In the genomic region with DNA sequence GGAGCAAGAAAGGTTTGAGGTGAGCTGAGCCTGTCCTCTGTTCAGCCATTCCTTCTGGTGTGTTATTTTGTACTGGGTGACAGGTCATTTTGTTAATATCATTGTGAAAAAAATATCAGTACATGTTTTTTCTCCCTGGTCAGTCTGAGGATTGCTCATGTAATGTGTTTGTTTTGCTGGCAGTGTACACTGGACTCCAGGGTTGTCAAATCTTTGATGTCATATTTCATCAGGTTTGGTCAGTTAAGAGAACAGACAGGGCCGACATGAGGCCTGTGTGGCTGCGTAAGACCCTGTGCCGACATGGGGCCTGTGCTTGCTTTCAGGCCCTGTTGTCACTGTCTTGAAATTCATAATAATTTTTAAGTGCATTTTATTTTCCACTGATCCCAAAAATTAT, we compare ENCODE assay signal across 26 cellular contexts. TPM values are rescaled to one million over a fixed set of nuclear protein-coding genes. Genes with fewer than 3 reads are reported as not detected.
DNase-seq lines count a peak whose midpoint lies in the region; ATAC-seq, FAIRE-seq and TF ChIP-seq lines count a peak whose summit lies in the region.
"Had no signal": no experiment of that assay in that cellular context is flagged by ENCODE, and none has a peak within 500 bp of the region (broad histone marks: within the 10 kb centered on the region; RNA-seq: fewer than 3 reads in every experiment).

No MANE protein-coding gene starts in this region.

- peaks cover 0 to 4% (median 0%) of the 10 kb centered on the region in 4 donors for H3K4me1 ChIP-seq in liver (ENCODE audit: control insufficient read depth in 4 of 4, insufficient read depth in 4 of 4, low read length in 3 of 4)

- peak overlapping the region; percentile 13 to 72 for H3K27ac ChIP-seq in liver (ENCODE audit: low read depth in 1 of 2, low read length in 2 of 2)

- no peak overlapping the region for H3K4me3 ChIP-seq in liver (ENCODE audit: low read depth in 1 of 3, low read length in 3 of 3)
- H3K4me3 ChIP-seq: GM23338 had no signal

- FAIRE-seq in urothelium cell line (lab: Jason Lieb, UNC), result peak; percentile 5
- FAIRE-seq: GM12891, GM18507 had no signal

- no peaks in the 10 kb centered on the region for H3K27me3 ChIP-seq in liver (ENCODE audit: control insufficient read depth in 4 of 4, insufficient read depth in 4 of 4, low read length in 3 of 4)

- DNase-seq in activated naive CD4-positive, alpha-beta T cell treated with anti-CD3 and anti-CD28 coated beads, Interleukin-2, amount 50 U/mL, for 72 hours (ENCODE audit: low spot score in 2 of 2), result no peak
- DNase-seq in activated naive CD4-positive, alpha-beta T cell treated with anti-CD3 and anti-CD28 coated beads, Interleukin-2, amount 50 U/mL, for 16 hours, result no peak
- peak; percentile 29 for DNase-seq in islet precursor cell
- no peak for DNase-seq in urothelium cell line (ENCODE audit: low spot score)
- DNase-seq in nucleus accumbens (lab: John Stamatoyannopoulos, UW), result no peak
- DNase-seq: C1 segment of cervical spinal cord; Calu3; CD4-positive, alpha-beta memory T cell; COR-L47; DMS53; DMS79 treated with DMSO at 0.1 percent for 48 hours; GF-D8; H9 had no signal

- no peaks in the 10 kb centered on the region for H3K9me3 ChIP-seq in liver (ENCODE audit: control insufficient read depth in 4 of 4, low read length in 3 of 4)

- H3K36me3 Mint-ChIP-seq in activated naive CD4-positive, alpha-beta T cell treated with anti-CD3 and anti-CD28 coated beads, Interleukin-2, amount 50 U/mL, for 72 hours, result peaks cover 6 to 10% of the 10 kb centered on the region in 2 donors

- H3K27ac Mint-ChIP-seq in activated naive CD4-positive, alpha-beta T cell treated with anti-CD3 and anti-CD28 coated beads, Interleukin-2, amount 50 U/mL, for 72 hours, result peak overlapping the region; percentile 40 to 75
- H3K27ac Mint-ChIP-seq: GM23338, H9 had no signal

- no peak for TF ChIP-seq CTCF in liver (IDR thresholded peaks at IDR 0.05; ENCODE audit: low read depth, low read length, missing input control)

- H3K9ac ChIP-seq in liver (ENCODE audit: low read depth in 1 of 2, low read length in 2 of 2), result no peak overlapping the region

- no peak for TF ChIP-seq RAD21 in liver (IDR thresholded peaks at IDR 0.05)

- H3K9me3 Mint-ChIP-seq in activated naive CD4-positive, alpha-beta T cell treated with anti-CD3 and anti-CD28 coated beads, Interleukin-2, amount 50 U/mL, for 72 hours, result no peaks in the 10 kb centered on the region
- H3K9me3 Mint-ChIP-seq: CD4-positive, alpha-beta memory T cell had no signal

- H3K36me3 ChIP-seq in liver (ENCODE audit: control insufficient read depth in 4 of 4, insufficient read depth in 3 of 4, low read depth in 1 of 4, low read length in 3 of 4), result peaks cover 0 to 31% (median 8%) of the 10 kb centered on the region in 4 donors

- 44% methylated on average over 3 of the region's 3 CpGs for WGBS in liver

- no peak for ATAC-seq in activated naive CD4-positive, alpha-beta T cell treated with anti-CD3 and anti-CD28 coated beads, Interleukin-2, amount 50 U/mL, for 72 hours
- ATAC-seq in HG02759 (IDR thresholded peaks at IDR 0.05; ENCODE audit: unreplicated experiment) (no peak), HG03442 (IDR thresholded peaks at IDR 0.05; ENCODE audit: unreplicated experiment) (no peak)
- ATAC-seq: GM23338, HCT116 had no signal

TF ChIP-seq in liver, 16 proteins besides CTCF, POLR2A, EP300 and RAD21:
- no peak for TF ChIP-seq GABPA (IDR thresholded peaks at IDR 0.05 in 1 of 2, conservative IDR thresholded peaks at IDR 0.05 in 1 of 2)
- peak in 1 of 2 donors; percentile 20 for TF ChIP-seq RXRA (IDR thresholded peaks at IDR 0.05)
- TF ChIP-seq SP1 (IDR thresholded peaks at IDR 0.05), result peak; percentile 16
- no peak for TF ChIP-seq TAF1 (conservative IDR thresholded peaks at IDR 0.05)
- peak; percentile 37 to 38 for TF ChIP-seq HNF4A (conservative IDR thresholded peaks at IDR 0.05)
- TF ChIP-seq FOXA2 (IDR thresholded peaks at IDR 0.05), result no peak
- TF ChIP-seq JUND (IDR thresholded peaks at IDR 0.05), result no peak
- TF ChIP-seq, protein P1, sequence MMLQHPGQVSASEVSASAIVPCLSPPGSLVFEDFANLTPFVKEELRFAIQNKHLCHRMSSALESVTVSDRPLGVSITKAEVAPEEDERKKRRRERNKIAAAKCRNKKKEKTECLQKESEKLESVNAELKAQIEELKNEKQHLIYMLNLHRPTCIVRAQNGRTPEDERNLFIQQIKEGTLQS (IDR thresholded peaks at IDR 0.05), result no peak
- no peak for TF ChIP-seq NR2F2 (IDR thresholded peaks at IDR 0.05)
- TF ChIP-seq EGR1 (IDR thresholded peaks at IDR 0.05; ENCODE audit: low read depth in 2 of 2), result no peak
- TF ChIP-seq YY1 (IDR thresholded peaks at IDR 0.05), result peak; percentile 10
- TF ChIP-seq HNF4G (IDR thresholded peaks at IDR 0.05), result no peak
- TF ChIP-seq, protein P2, sequence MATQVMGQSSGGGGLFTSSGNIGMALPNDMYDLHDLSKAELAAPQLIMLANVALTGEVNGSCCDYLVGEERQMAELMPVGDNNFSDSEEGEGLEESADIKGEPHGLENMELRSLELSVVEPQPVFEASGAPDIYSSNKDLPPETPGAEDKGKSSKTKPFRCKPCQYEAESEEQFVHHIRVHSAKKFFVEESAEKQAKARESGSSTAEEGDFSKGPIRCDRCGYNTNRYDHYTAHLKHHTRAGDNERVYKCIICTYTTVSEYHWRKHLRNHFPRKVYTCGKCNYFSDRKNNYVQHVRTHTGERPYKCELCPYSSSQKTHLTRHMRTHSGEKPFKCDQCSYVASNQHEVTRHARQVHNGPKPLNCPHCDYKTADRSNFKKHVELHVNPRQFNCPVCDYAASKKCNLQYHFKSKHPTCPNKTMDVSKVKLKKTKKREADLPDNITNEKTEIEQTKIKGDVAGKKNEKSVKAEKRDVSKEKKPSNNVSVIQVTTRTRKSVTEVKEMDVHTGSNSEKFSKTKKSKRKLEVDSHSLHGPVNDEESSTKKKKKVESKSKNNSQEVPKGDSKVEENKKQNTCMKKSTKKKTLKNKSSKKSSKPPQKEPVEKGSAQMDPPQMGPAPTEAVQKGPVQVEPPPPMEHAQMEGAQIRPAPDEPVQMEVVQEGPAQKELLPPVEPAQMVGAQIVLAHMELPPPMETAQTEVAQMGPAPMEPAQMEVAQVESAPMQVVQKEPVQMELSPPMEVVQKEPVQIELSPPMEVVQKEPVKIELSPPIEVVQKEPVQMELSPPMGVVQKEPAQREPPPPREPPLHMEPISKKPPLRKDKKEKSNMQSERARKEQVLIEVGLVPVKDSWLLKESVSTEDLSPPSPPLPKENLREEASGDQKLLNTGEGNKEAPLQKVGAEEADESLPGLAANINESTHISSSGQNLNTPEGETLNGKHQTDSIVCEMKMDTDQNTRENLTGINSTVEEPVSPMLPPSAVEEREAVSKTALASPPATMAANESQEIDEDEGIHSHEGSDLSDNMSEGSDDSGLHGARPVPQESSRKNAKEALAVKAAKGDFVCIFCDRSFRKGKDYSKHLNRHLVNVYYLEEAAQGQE (IDR thresholded peaks at IDR 0.05), result no peak
- TF ChIP-seq, protein P3, sequence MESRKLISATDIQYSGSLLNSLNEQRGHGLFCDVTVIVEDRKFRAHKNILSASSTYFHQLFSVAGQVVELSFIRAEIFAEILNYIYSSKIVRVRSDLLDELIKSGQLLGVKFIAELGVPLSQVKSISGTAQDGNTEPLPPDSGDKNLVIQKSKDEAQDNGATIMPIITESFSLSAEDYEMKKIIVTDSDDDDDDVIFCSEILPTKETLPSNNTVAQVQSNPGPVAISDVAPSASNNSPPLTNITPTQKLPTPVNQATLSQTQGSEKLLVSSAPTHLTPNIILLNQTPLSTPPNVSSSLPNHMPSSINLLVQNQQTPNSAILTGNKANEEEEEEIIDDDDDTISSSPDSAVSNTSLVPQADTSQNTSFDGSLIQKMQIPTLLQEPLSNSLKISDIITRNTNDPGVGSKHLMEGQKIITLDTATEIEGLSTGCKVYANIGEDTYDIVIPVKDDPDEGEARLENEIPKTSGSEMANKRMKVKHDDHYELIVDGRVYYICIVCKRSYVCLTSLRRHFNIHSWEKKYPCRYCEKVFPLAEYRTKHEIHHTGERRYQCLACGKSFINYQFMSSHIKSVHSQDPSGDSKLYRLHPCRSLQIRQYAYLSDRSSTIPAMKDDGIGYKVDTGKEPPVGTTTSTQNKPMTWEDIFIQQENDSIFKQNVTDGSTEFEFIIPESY (IDR thresholded peaks at IDR 0.05), result no peak

RNA-seq across cellular contexts. Expression of a gene that starts 22.5 kb away (rescaled TPM):
- total RNA-seq in activated naive CD4-positive, alpha-beta T cell treated with anti-CD3 and anti-CD28 coated beads, Interleukin-2, amount 50 U/mL, for 72 hours, result 10 to 100 TPM; 15.5 to 20.0 TPM
- total RNA-seq in liver, result 1 to 10 TPM; 4.4 to 5.2 TPM
- 1 to 10 TPM; 3.1 to 8.1 TPM for polyA plus RNA-seq in liver

RNA-seq across cellular contexts. Expression of a gene that starts 28.0 kb away (rescaled TPM):
- total RNA-seq in activated naive CD4-positive, alpha-beta T cell treated with anti-CD3 and anti-CD28 coated beads, Interleukin-2, amount 50 U/mL, for 72 hours, result under 1 TPM in 1 of 2 donors, not detected in 1; 0.25 TPM
- not detected for total RNA-seq in liver
- not detected for polyA plus RNA-seq in liver
- total RNA-seq: A172; A673; Calu3; CD4-positive, alpha-beta memory T cell; Daoy; G401; GM23338; H4; H9 had no signal
- polyA plus RNA-seq: BJ; CD4-positive, alpha-beta memory T cell; GM23338 had no signal

RNA-seq across cellular contexts. Expression of a gene that starts 53.9 kb away (rescaled TPM):
- total RNA-seq in activated naive CD4-positive, alpha-beta T cell treated with anti-CD3 and anti-CD28 coated beads, Interleukin-2, amount 50 U/mL, for 72 hours, result 10 to 100 TPM; 24.6 to 26.2 TPM
- total RNA-seq in liver, result 1 to 10 TPM; 1.5 to 2.2 TPM
- under 1 TPM; 0.35 to 0.58 TPM for polyA plus RNA-seq in liver
- total RNA-seq: G401, H4 had no signal
- polyA plus RNA-seq: BJ had no signal

Comparison
In these comparisons a context has a peak if more than half of its experiments do, and no peak if none do; other contexts are left out.
1. RNA of a gene that starts 53.9 kb away (total RNA-seq): 24.6 to 26.2 TPM in activated naive CD4-positive, alpha-beta T cell treated with anti-CD3 and anti-CD28 coated beads, Interleukin-2, amount 50 U/mL, for 72 hours; 1.5 to 2.2 TPM in liver; every median in the first group is over 4 times any median in the second.